In the genomic region with DNA sequence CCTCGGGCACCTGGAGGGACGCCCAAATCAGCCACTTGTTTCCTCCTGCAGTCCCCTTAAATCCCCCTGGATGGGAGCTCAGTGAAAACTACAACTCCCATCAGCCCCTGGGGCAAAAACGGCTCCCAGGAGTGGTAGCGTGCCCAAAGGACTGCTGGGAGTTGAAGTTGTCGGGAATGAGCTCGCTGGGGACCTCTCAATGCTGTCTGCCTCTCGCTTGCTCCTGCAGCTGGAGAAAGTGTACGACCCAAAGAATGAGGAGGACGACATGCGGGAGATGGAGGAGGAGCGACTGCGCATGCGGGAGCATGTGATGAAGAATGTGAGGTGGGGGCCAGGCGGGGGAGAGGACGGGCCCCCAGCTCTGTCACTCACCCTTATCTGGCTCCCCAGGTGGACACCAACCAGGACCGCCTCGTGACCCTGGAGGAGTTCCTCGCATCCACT, we compare ENCODE assay signal across 1 cellular context.
TF ChIP-seq lines count a peak whose summit lies in the region.

No MANE protein-coding gene starts in this region.

TF ChIP-seq in GM12878, 131 proteins besides CTCF, POLR2A, EP300 and RAD21:
- TF ChIP-seq IRF4 (IDR thresholded peaks at IDR 0.05; ENCODE audit: low read depth, low read length) (no peak), HCFC1 (IDR thresholded peaks at IDR 0.05; ENCODE audit: low read length) (peak; percentile 77), GATAD2B (conservative IDR thresholded peaks at IDR 0.05; ENCODE audit: low read depth) (no peak), RCOR1 (conservative IDR thresholded peaks at IDR 0.05; ENCODE audit: low read depth, low read length) (no peak), JUND (IDR thresholded peaks at IDR 0.05; ENCODE audit: low read depth, low read length) (no peak), ZZZ3 (IDR thresholded peaks at IDR 0.05; ENCODE audit: control insufficient read depth, insufficient read length, low read depth) (no peak), NR2C2 (IDR thresholded peaks at IDR 0.05; ENCODE audit: borderline replicate concordance, control insufficient read depth, insufficient read length, low read depth) (no peak), IKZF1 (conservative IDR thresholded peaks at IDR 0.05) (peak; percentile 36; the same call in 1 of the 2 replicates), HDAC2 (IDR thresholded peaks at IDR 0.05) (no peak), KAT2A (conservative IDR thresholded peaks at IDR 0.05; ENCODE audit: control insufficient read depth, low read depth, low read length) (no peak), SIX5 (IDR thresholded peaks at IDR 0.05; ENCODE audit: low read depth, low read length, severe bottlenecking) (peak; percentile 90), ZBED1 (IDR thresholded peaks at IDR 0.05; ENCODE audit: borderline replicate concordance) (no peak), RBBP5 (conservative IDR thresholded peaks at IDR 0.05) (no peak), RFX5 (IDR thresholded peaks at IDR 0.05; ENCODE audit: low read depth, low read length) (no peak), CREM (IDR thresholded peaks at IDR 0.05; ENCODE audit: low read depth) (peak; percentile 34; the same call in 1 of the 2 replicates), RB1 (IDR thresholded peaks at IDR 0.05; ENCODE audit: borderline replicate concordance) (no peak), STAT1 (conservative IDR thresholded peaks at IDR 0.05) (no peak), SPI1 (IDR thresholded peaks at IDR 0.05; ENCODE audit: borderline replicate concordance, insufficient read depth, low read depth, low read length) (no peak)
- TF ChIP-seq, protein P1, sequence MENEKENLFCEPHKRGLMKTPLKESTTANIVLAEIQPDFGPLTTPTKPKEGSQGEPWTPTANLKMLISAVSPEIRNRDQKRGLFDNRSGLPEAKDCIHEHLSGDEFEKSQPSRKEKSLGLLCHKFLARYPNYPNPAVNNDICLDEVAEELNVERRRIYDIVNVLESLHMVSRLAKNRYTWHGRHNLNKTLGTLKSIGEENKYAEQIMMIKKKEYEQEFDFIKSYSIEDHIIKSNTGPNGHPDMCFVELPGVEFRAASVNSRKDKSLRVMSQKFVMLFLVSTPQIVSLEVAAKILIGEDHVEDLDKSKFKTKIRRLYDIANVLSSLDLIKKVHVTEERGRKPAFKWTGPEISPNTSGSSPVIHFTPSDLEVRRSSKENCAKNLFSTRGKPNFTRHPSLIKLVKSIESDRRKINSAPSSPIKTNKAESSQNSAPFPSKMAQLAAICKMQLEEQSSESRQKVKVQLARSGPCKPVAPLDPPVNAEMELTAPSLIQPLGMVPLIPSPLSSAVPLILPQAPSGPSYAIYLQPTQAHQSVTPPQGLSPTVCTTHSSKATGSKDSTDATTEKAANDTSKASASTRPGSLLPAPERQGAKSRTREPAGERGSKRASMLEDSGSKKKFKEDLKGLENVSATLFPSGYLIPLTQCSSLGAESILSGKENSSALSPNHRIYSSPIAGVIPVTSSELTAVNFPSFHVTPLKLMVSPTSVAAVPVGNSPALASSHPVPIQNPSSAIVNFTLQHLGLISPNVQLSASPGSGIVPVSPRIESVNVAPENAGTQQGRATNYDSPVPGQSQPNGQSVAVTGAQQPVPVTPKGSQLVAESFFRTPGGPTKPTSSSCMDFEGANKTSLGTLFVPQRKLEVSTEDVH (IDR thresholded peaks at IDR 0.05; ENCODE audit: low read depth, partially characterized antibody) = no peak
- TF ChIP-seq, protein P2, sequence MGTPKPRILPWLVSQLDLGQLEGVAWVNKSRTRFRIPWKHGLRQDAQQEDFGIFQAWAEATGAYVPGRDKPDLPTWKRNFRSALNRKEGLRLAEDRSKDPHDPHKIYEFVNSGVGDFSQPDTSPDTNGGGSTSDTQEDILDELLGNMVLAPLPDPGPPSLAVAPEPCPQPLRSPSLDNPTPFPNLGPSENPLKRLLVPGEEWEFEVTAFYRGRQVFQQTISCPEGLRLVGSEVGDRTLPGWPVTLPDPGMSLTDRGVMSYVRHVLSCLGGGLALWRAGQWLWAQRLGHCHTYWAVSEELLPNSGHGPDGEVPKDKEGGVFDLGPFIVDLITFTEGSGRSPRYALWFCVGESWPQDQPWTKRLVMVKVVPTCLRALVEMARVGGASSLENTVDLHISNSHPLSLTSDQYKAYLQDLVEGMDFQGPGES (IDR thresholded peaks at IDR 0.05) = no peak
- TF ChIP-seq, protein P3, sequence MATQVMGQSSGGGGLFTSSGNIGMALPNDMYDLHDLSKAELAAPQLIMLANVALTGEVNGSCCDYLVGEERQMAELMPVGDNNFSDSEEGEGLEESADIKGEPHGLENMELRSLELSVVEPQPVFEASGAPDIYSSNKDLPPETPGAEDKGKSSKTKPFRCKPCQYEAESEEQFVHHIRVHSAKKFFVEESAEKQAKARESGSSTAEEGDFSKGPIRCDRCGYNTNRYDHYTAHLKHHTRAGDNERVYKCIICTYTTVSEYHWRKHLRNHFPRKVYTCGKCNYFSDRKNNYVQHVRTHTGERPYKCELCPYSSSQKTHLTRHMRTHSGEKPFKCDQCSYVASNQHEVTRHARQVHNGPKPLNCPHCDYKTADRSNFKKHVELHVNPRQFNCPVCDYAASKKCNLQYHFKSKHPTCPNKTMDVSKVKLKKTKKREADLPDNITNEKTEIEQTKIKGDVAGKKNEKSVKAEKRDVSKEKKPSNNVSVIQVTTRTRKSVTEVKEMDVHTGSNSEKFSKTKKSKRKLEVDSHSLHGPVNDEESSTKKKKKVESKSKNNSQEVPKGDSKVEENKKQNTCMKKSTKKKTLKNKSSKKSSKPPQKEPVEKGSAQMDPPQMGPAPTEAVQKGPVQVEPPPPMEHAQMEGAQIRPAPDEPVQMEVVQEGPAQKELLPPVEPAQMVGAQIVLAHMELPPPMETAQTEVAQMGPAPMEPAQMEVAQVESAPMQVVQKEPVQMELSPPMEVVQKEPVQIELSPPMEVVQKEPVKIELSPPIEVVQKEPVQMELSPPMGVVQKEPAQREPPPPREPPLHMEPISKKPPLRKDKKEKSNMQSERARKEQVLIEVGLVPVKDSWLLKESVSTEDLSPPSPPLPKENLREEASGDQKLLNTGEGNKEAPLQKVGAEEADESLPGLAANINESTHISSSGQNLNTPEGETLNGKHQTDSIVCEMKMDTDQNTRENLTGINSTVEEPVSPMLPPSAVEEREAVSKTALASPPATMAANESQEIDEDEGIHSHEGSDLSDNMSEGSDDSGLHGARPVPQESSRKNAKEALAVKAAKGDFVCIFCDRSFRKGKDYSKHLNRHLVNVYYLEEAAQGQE (IDR thresholded peaks at IDR 0.05; ENCODE audit: low read depth, low read length) = no peak
